8 cellular contexts compared by ENCODE assay signal in genomic region chr12:45234134-45234865, GRCh38. TPM values are rescaled to one million over a fixed set of nuclear protein-coding genes. Genes with fewer than 3 reads are reported as not detected.
A peak's percentile ranks its signal among the peaks of the same experiment; 100 is the strongest.
DNase-seq lines count a peak whose midpoint lies in the region; ATAC-seq and TF ChIP-seq lines count a peak whose summit lies in the region.

No MANE protein-coding gene starts in this region.

- H3K27me3 Mint-ChIP-seq in CD8-positive, alpha-beta T cell (ENCODE audit: low read depth), result no peaks in the 10 kb centered on the region

- H3K9me3 Mint-ChIP-seq in CD8-positive, alpha-beta T cell, result no peaks in the 10 kb centered on the region

- POLR2A ChIA-PET in CD8-positive, alpha-beta T cell (lab: Charles Lee), result no interaction called here
- POLR2A ChIA-PET in HEK293 (lab: Yijun Ruan, JAX), result interaction anchor here (0.6 to 1.8 kb wide), 3 partner anchors 17 to 630 kb away, joined by 3 to 6 read pairs (median 3); partner anchors contain the start of gene ANO6

- no peaks in the 10 kb centered on the region for H3K36me3 ChIP-seq in CD8-positive, alpha-beta T cell (ENCODE audit: insufficient read depth, low read length)
- H3K36me3 ChIP-seq in HEK293 (ENCODE audit: control insufficient read depth in 2 of 2, insufficient read depth in 1 of 2, low read length in 2 of 2), result no peaks in the 10 kb centered on the region

- H3K4me3 ChIP-seq in CD8-positive, alpha-beta T cell (ENCODE audit: low read depth, low read length), result no peak overlapping the region
- no peak overlapping the region for H3K4me3 ChIP-seq in HEK293 (ENCODE audit: low read depth, low read length)
- H3K4me3 ChIP-seq in fibroblast of mammary gland (ENCODE audit: control insufficient read depth, low read depth, low read length), result peak overlapping the region; percentile 8

- H3K9me3 ChIP-seq in CD8-positive, alpha-beta T cell (ENCODE audit: low read length), result no peaks in the 10 kb centered on the region
- H3K9me3 ChIP-seq in HEK293 (ENCODE audit: control insufficient read depth, insufficient read depth, low read depth, low read length), result no peaks in the 10 kb centered on the region

- no peaks in the 10 kb centered on the region for H3K4me1 ChIP-seq in CD8-positive, alpha-beta T cell (ENCODE audit: insufficient read depth, low read length)
- peaks cover 45% of the 10 kb centered on the region for H3K4me1 ChIP-seq in HEK293 (ENCODE audit: control insufficient read depth, insufficient read depth, low read length)

- peaks cover 26% of the 10 kb centered on the region for H3K4me1 Mint-ChIP-seq in CD8-positive, alpha-beta T cell (ENCODE audit: low read depth)

- DNase-seq in CD8-positive, alpha-beta T cell, result no peak
- DNase-seq in T1000 (lab: John Stamatoyannopoulos, UW) (peak; percentile 98), fibroblast of mammary gland (ENCODE audit: low read depth) (peak; percentile 98), non-pigmented ciliary epithelial cell (ENCODE audit: low read depth) (peak; percentile 96), COLO668 (lab: John Stamatoyannopoulos, UW; ENCODE audit: unreplicated experiment) (no peak), hippocampal formation (lab: John Stamatoyannopoulos, UW) (no peak)

- no peak overlapping the region for H3K27ac ChIP-seq in CD8-positive, alpha-beta T cell (ENCODE audit: low read depth, low read length)
- H3K27ac ChIP-seq in HEK293 (ENCODE audit: extremely low read depth, low read depth, low read length), result no peak overlapping the region

- peak overlapping the region; percentile 3 for H3K27ac Mint-ChIP-seq in CD8-positive, alpha-beta T cell

- peaks cover 12% of the 10 kb centered on the region for H3K36me3 Mint-ChIP-seq in CD8-positive, alpha-beta T cell

- ATAC-seq in CD8-positive, alpha-beta T cell, result no peak
- no peak for ATAC-seq in HG03097 (IDR thresholded peaks at IDR 0.05; ENCODE audit: low FRiP score, unreplicated experiment)

- CTCF ChIA-PET in CD8-positive, alpha-beta T cell (lab: Charles Lee), result no interaction called here
- CTCF ChIA-PET in HEK293 (lab: Yijun Ruan, JAX), result interaction anchor here (1.4 kb wide), 1 partner anchor 64 kb away, joined by 4 read pairs; no protein-coding TSS in a partner anchor

- intact Hi-C loops in CD8-positive, alpha-beta T cell (cut with DNase I, micrococcal nuclease), result no loop called here

- no peaks in the 10 kb centered on the region for H3K27me3 ChIP-seq in CD8-positive, alpha-beta T cell (ENCODE audit: insufficient read depth, low read length)

- no peak for TF ChIP-seq CTCF in CD8-positive, alpha-beta T cell (IDR thresholded peaks at IDR 0.05)
- TF ChIP-seq CTCF in HEK293 (tag by site-specific recombination; IDR thresholded peaks at IDR 0.05), result no peak
- TF ChIP-seq CTCF in fibroblast of mammary gland (conservative IDR thresholded peaks at IDR 0.05; ENCODE audit: control insufficient read depth, insufficient read depth, low read depth, low read length), result no peak

- no peak overlapping the region for H3K4me3 Mint-ChIP-seq in CD8-positive, alpha-beta T cell

TF ChIP-seq in HEK293, 187 proteins besides CTCF, POLR2A, EP300 and RAD21 (continues in another document):
- TF ChIP-seq PRDM10 (tag by site-specific recombination; IDR thresholded peaks at IDR 0.05) (peak; percentile 44), ZNF558 (tag by site-specific recombination; IDR thresholded peaks at IDR 0.05) (no peak), ZNF133 (tag by site-specific recombination; IDR thresholded peaks at IDR 0.05) (no peak), ZNF214 (tag by site-specific recombination; IDR thresholded peaks at IDR 0.05; ENCODE audit: borderline replicate concordance) (no peak), ZNF112 (tag by site-specific recombination; IDR thresholded peaks at IDR 0.05) (no peak), SCRT2 (tag by site-specific recombination; IDR thresholded peaks at IDR 0.05) (no peak), ZNF692 (tag by site-specific recombination; IDR thresholded peaks at IDR 0.05) (peak; percentile 61; the same call in 1 of the 2 replicates), REST (tag by site-specific recombination; IDR thresholded peaks at IDR 0.05) (no peak), YY1 (tag by site-specific recombination; IDR thresholded peaks at IDR 0.05) (no peak), ZFP41 (tag by site-specific recombination; IDR thresholded peaks at IDR 0.05; ENCODE audit: borderline replicate concordance) (no peak), SALL2 (tag by site-specific recombination; IDR thresholded peaks at IDR 0.05; ENCODE audit: borderline replicate concordance) (no peak), ZNF341 (tag by site-specific recombination; IDR thresholded peaks at IDR 0.05; ENCODE audit: low read depth) (no peak), GLI4 (tag by site-specific recombination; IDR thresholded peaks at IDR 0.05) (no peak), ZNF768 (tag by site-specific recombination; IDR thresholded peaks at IDR 0.05) (no peak)
- TF ChIP-seq, protein P1, sequence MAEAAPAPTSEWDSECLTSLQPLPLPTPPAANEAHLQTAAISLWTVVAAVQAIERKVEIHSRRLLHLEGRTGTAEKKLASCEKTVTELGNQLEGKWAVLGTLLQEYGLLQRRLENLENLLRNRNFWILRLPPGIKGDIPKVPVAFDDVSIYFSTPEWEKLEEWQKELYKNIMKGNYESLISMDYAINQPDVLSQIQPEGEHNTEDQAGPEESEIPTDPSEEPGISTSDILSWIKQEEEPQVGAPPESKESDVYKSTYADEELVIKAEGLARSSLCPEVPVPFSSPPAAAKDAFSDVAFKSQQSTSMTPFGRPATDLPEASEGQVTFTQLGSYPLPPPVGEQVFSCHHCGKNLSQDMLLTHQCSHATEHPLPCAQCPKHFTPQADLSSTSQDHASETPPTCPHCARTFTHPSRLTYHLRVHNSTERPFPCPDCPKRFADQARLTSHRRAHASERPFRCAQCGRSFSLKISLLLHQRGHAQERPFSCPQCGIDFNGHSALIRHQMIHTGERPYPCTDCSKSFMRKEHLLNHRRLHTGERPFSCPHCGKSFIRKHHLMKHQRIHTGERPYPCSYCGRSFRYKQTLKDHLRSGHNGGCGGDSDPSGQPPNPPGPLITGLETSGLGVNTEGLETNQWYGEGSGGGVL (tag by site-specific recombination; IDR thresholded peaks at IDR 0.05), result peak; percentile 64

RNA-seq across cellular contexts. Expression of gene ANO6, which starts 18.4 kb away (rescaled TPM):
- 1 to 10 TPM; 7.4 to 7.5 TPM for total RNA-seq in CD8-positive, alpha-beta T cell

Comparison
In these comparisons a context has a peak if more than half of its experiments do, and no peak if none do; other contexts are left out.
1. DNase-seq: peak in T1000 (single experiment), fibroblast of mammary gland (single experiment) and non-pigmented ciliary epithelial cell (single experiment); none in CD8-positive, alpha-beta T cell (0 of 7), COLO668 (single experiment) and hippocampal formation (0 of 2).